ENCODE assay signal across 20 cellular contexts in genomic region chr19:40889366-40889765, GRCh38. TPM values are rescaled to one million over a fixed set of nuclear protein-coding genes. Genes with fewer than 3 reads are reported as not detected.
DNase-seq lines count a peak whose midpoint lies in the region; ATAC-seq, FAIRE-seq and TF ChIP-seq lines count a peak whose summit lies in the region.
"Had no signal": no experiment of that assay in that cellular context is flagged by ENCODE, and none has a peak within 500 bp of the region (broad histone marks: within the 10 kb centered on the region; RNA-seq: fewer than 3 reads in every experiment).

No MANE protein-coding gene starts in this region.

- TF ChIP-seq CTCF in GM23338 (conservative IDR thresholded peaks at IDR 0.05; ENCODE audit: low read depth in 2 of 2) (no peak), bronchial epithelial cell (IDR thresholded peaks at IDR 0.05; ENCODE audit: insufficient read depth, low read length, severe bottlenecking) (no peak), osteocyte (IDR thresholded peaks at IDR 0.05) (no peak), SK-N-SH (IDR thresholded peaks at IDR 0.05) (no peak)

- H3K27ac ChIP-seq in GM23338 (ENCODE audit: low read depth): no peak overlapping the region
- H3K27ac ChIP-seq in SK-N-SH (ENCODE audit: low read depth in 2 of 2, low read length in 1 of 2): no peak overlapping the region
- H3K27ac ChIP-seq: C4-2B had no signal

- H3K4me1 Mint-ChIP-seq in GM23338 (no peaks in the 10 kb centered on the region), osteocyte (ENCODE audit: unreplicated experiment) (no peaks in the 10 kb centered on the region)

- H3F3A ChIP-seq in GM23338 (replicated peaks; ENCODE audit: low read depth) (no peaks in the 10 kb centered on the region), SK-N-SH (replicated peaks; ENCODE audit: insufficient read depth) (no peaks in the 10 kb centered on the region)

- TF ChIP-seq RAD21 in SK-N-SH (IDR thresholded peaks at IDR 0.05; ENCODE audit: low read length): no peak

- H3K4me3 Mint-ChIP-seq in GM23338 (no peak overlapping the region), osteocyte (ENCODE audit: unreplicated experiment) (no peak overlapping the region)
- H3K4me3 Mint-ChIP-seq: CD4-positive, alpha-beta T cell; IgD-negative memory B cell had no signal

- H3K9me3 Mint-ChIP-seq in GM23338 (no peaks in the 10 kb centered on the region), osteocyte (ENCODE audit: unreplicated experiment) (no peaks in the 10 kb centered on the region)
- H3K9me3 Mint-ChIP-seq: CD4-positive, alpha-beta T cell had no signal

- no peaks in the 10 kb centered on the region for H4K20me1 ChIP-seq in GM23338 (replicated peaks; ENCODE audit: insufficient read depth)
- no peaks in the 10 kb centered on the region for H4K20me1 ChIP-seq in SK-N-SH (ENCODE audit: insufficient read depth)

- TF ChIP-seq EP300 in SK-N-SH (IDR thresholded peaks at IDR 0.05; ENCODE audit: borderline replicate concordance in 1 of 2, low read depth in 1 of 2, low read length in 1 of 2): no peak

- ATAC-seq in GM23338: no peak

- H3K27me3 ChIP-seq in GM23338 (ENCODE audit: insufficient read depth): no peaks in the 10 kb centered on the region
- H3K27me3 ChIP-seq in bronchial epithelial cell (ENCODE audit: control insufficient read depth, insufficient read depth, low read length): no peaks in the 10 kb centered on the region
- H3K27me3 ChIP-seq in SK-N-SH (ENCODE audit: insufficient read depth): peaks cover 49% of the 10 kb centered on the region

- H3K27me3 Mint-ChIP-seq in GM23338 (ENCODE audit: insufficient read depth, low read depth, poor library complexity) (peaks cover 5% of the 10 kb centered on the region), osteocyte (ENCODE audit: unreplicated experiment) (peaks cover 13% of the 10 kb centered on the region)

- WGBS in SK-N-SH (ENCODE audit: low lambda C conversion rate): 5% methylated on average over 3 of the region's 3 CpGs

- H3K4me2 ChIP-seq in GM23338 (no peak overlapping the region), SK-N-SH (no peak overlapping the region)

- H3K4me1 ChIP-seq in GM23338 (ENCODE audit: insufficient read depth) (no peaks in the 10 kb centered on the region), SK-N-SH (ENCODE audit: control insufficient read depth in 1 of 2, insufficient read depth in 2 of 2, low read depth in 1 of 2, low read length in 1 of 2) (no peaks in the 10 kb centered on the region)
- H3K4me1 ChIP-seq: Caco-2, HAP-1 had no signal

- POLR2A ChIA-PET in SK-N-SH (lab: Yijun Ruan, JAX): no interaction called here

- no peak overlapping the region for H3K9ac ChIP-seq in SK-N-SH

- no peaks in the 10 kb centered on the region for H3K9me3 ChIP-seq in SK-N-SH
- H3K9me3 ChIP-seq: Caco-2, HAP-1 had no signal

- H3K36me3 ChIP-seq in GM23338 (ENCODE audit: insufficient read depth): no peaks in the 10 kb centered on the region
- H3K36me3 ChIP-seq in bronchial epithelial cell (ENCODE audit: control insufficient read depth, insufficient read depth, low read length): no peaks in the 10 kb centered on the region
- H3K36me3 ChIP-seq in SK-N-SH (replicated peaks in 1 of 2; ENCODE audit: control insufficient read depth in 1 of 2, insufficient read depth in 2 of 2, low read length in 1 of 2): no peaks in the 10 kb centered on the region
- H3K36me3 ChIP-seq: HAP-1 had no signal

- H3K9me2 ChIP-seq in GM23338 (ENCODE audit: insufficient read depth) (no peaks in the 10 kb centered on the region), SK-N-SH (no peaks in the 10 kb centered on the region)

- 0 out of 2 replicates have a peak overlapping the region, but pooled peaks have one; percentile 16 for H2AFZ ChIP-seq in GM23338
- no peak overlapping the region for H2AFZ ChIP-seq in SK-N-SH (ENCODE audit: low read depth)

- H3K79me2 ChIP-seq in GM23338 (replicated peaks; ENCODE audit: insufficient read depth): no peaks in the 10 kb centered on the region
- H3K79me2 ChIP-seq in SK-N-SH (ENCODE audit: insufficient read depth): no peaks in the 10 kb centered on the region

- H3K4me3 ChIP-seq in GM23338 (no peak overlapping the region), bronchial epithelial cell (ENCODE audit: low read depth, low read length) (no peak overlapping the region), SK-N-SH (ENCODE audit: low read depth in 2 of 2, low read length in 1 of 2) (no peak overlapping the region)
- H3K4me3 ChIP-seq: HAP-1 had no signal

- H3K27ac Mint-ChIP-seq in GM23338 (no peak overlapping the region), osteocyte (ENCODE audit: unreplicated experiment) (no peak overlapping the region)
- H3K27ac Mint-ChIP-seq: CD4-positive, alpha-beta T cell; IgD-negative memory B cell had no signal

- FAIRE-seq in bronchial epithelial cell (lab: Jason Lieb, UNC): no peak
- FAIRE-seq: D721Med, HTR-8/SVneo had no signal

- CTCF ChIA-PET in SK-N-SH (lab: Yijun Ruan, JAX): no interaction called here

- DNase-seq in GM23338 (ENCODE audit: low spot score) (no peak), bronchial epithelial cell (ENCODE audit: low read depth) (peak; percentile 1), osteocyte (ENCODE audit: extremely low spot score, unreplicated experiment) (peak; percentile 34), SK-N-SH (no peak), NK-92 (lab: John Stamatoyannopoulos, UW; ENCODE audit: unreplicated experiment) (no peak)
- DNase-seq in stimulated activated CD4-positive, alpha-beta T cell treated with anti-CD3 and anti-CD28 coated beads, Interleukin-2, amount 100 ng/mL, for 24 hours: no peak
- DNase-seq: AML-193; Caco-2; CD4-positive, alpha-beta T cell; DMS153; DMS79; GF-D8; KG1 had no signal

- H3K36me3 Mint-ChIP-seq in GM23338 (ENCODE audit: low read depth) (no peaks in the 10 kb centered on the region), osteocyte (ENCODE audit: unreplicated experiment) (no peaks in the 10 kb centered on the region)
- H3K36me3 Mint-ChIP-seq: IgD-negative memory B cell had no signal

TF ChIP-seq in GM23338, 12 proteins besides CTCF, POLR2A, EP300 and RAD21 (continues in another document):
- TF ChIP-seq ZNF114 (CRISPR knock-in tag; IDR thresholded peaks at IDR 0.05): no peak

TF ChIP-seq in SK-N-SH, 30 proteins besides CTCF, POLR2A, EP300 and RAD21:
- TF ChIP-seq REST (IDR thresholded peaks at IDR 0.05; ENCODE audit: low read depth, low read length) (no peak), NFIC (IDR thresholded peaks at IDR 0.05; ENCODE audit: borderline replicate concordance) (no peak), TCF12 (IDR thresholded peaks at IDR 0.05) (no peak), SMC3 (IDR thresholded peaks at IDR 0.05; ENCODE audit: low read depth, low read length) (no peak), FOSL2 (IDR thresholded peaks at IDR 0.05; ENCODE audit: borderline replicate concordance, low read depth) (no peak), CHD2 (IDR thresholded peaks at IDR 0.05; ENCODE audit: low read length, partially characterized antibody) (no peak), NRF1 (IDR thresholded peaks at IDR 0.05; ENCODE audit: low read depth, low read length) (no peak)

RNA-seq across cellular contexts. Expression of gene CYP2A7, which starts 7.3 kb away (rescaled TPM):
- total RNA-seq in GM23338 (2014; rRNA removed; shearing (Covaris generic)): 4.8 TPM in 1 of 2 replicates, not detected in the other
- polyA plus RNA-seq in GM23338 (2016; fragmentation: Nextera tagmentation; extraction: Ambion mirVana) (not detected in 2 replicates), SK-N-SH (2012; rRNA removed) (not detected in 2 replicates)
- total RNA-seq in bronchial epithelial cell (not detected in 2 replicates), osteocyte (not detected in 2 replicates)
- polyA plus RNA-seq in SK-N-SH (2012; cell fraction: cytosol; rRNA removed): not detected in 2 replicates
- polyA plus RNA-seq in SK-N-SH (2012; cell fraction: nucleus; rRNA removed): not detected in 2 replicates
- total RNA-seq: Caco-2; CD4-positive, alpha-beta T cell; H4 had no signal
- polyA plus RNA-seq: BJ, IgD-negative memory B cell had no signal

RNA-seq across cellular contexts. Expression of gene CYP2A6, which starts 39.1 kb away (rescaled TPM):
- not detected in 2 replicates for total RNA-seq in GM23338 (2014; rRNA removed; shearing (Covaris generic))
- polyA plus RNA-seq in GM23338 (2016; fragmentation: Nextera tagmentation; extraction: Ambion mirVana) (0.39 TPM in 1 of 2 replicates, not detected in the other), SK-N-SH (2012; rRNA removed) (not detected in 2 replicates)
- total RNA-seq in bronchial epithelial cell (not detected in 2 replicates), osteocyte (not detected in 2 replicates)
- polyA plus RNA-seq in SK-N-SH (2012; cell fraction: cytosol; rRNA removed): not detected in 2 replicates
- not detected in 2 replicates for polyA plus RNA-seq in SK-N-SH (2012; cell fraction: nucleus; rRNA removed)
- total RNA-seq: Caco-2; CD4-positive, alpha-beta T cell; H4 had no signal
- polyA plus RNA-seq: BJ, IgD-negative memory B cell had no signal

Comparison
In these comparisons a context has a peak if more than half of its experiments do, and no peak if none do; other contexts are left out.
1. DNase-seq: peak in bronchial epithelial cell (single experiment) and osteocyte (single experiment); none in GM23338 (single experiment), SK-N-SH (single experiment), NK-92 (single experiment) and stimulated activated CD4-positive, alpha-beta T cell treated with anti-CD3 and anti-CD28 coated beads, Interleukin-2, amount 100 ng/mL, for 24 hours (0 of 2).